ENCODE assay signal across 9 cellular contexts in genomic region chr1:30356839-30357238, GRCh38.
"Had no signal": no experiment of that assay in that cellular context is flagged by ENCODE, and none has a peak within 500 bp of the region (broad histone marks: within the 10 kb centered on the region; RNA-seq: fewer than 3 reads in every experiment).

No MANE protein-coding gene starts in this region.

- H3K4me3 ChIP-seq: GM23248, GM23338, HAP-1 had no signal

- H3K27ac ChIP-seq: GM23248 had no signal

- ATAC-seq: GM23338, HCT116 had no signal

- H3K4me1 ChIP-seq: HAP-1 had no signal

- H3K9me3 ChIP-seq: HAP-1 had no signal

- H3K36me3 ChIP-seq: HAP-1 had no signal

- H3K9ac ChIP-seq: GM23248 had no signal

- H3K4me3 Mint-ChIP-seq: GM23338, H9, HFFc6 had no signal

- H3K27ac Mint-ChIP-seq: GM23338, H9, HFFc6 had no signal

- H3K9me3 Mint-ChIP-seq: GM23338, H9, HFFc6 had no signal

- DNase-seq: GM23248, GOT3, H7, H9, HCEC 1CT, HFFc6 had no signal
